ENCODE assay signal across 11 cellular contexts in genomic region chr2:12048551-12048950, GRCh38.
DNase-seq lines count a peak whose midpoint lies in the region; ATAC-seq and TF ChIP-seq lines count a peak whose summit lies in the region.
"Had no signal": no experiment of that assay in that cellular context is flagged by ENCODE, and none has a peak within 500 bp of the region (broad histone marks: within the 10 kb centered on the region; RNA-seq: fewer than 3 reads in every experiment).

No MANE protein-coding gene starts in this region.

- DNase-seq in activated naive CD4-positive, alpha-beta T cell treated with anti-CD3 and anti-CD28 coated beads for 36 hours: peak; percentile 14
- DNase-seq in activated naive CD4-positive, alpha-beta T cell (lab: John Stamatoyannopoulos, UW): no peak
- no peak for DNase-seq in cardiac fibroblast (ENCODE audit: low read depth in 2 of 2)
- DNase-seq in progenitor cell of endocrine pancreas (ENCODE audit: low spot score, unreplicated experiment): no peak
- DNase-seq in stimulated activated CD4-positive, alpha-beta T cell treated with anti-CD3 and anti-CD28 coated beads, Interleukin-12 subunit alpha, Interleukin-12 subunit beta, amount 100 ng/mL, for 4 hours: no peak
- no peak for DNase-seq in gastrocnemius medialis
- DNase-seq in NCI-H526 treated with DMSO at 0.1 percent for 48 hours (lab: John Stamatoyannopoulos, UW): no peak
- DNase-seq: amniotic stem cell, T-cell had no signal

- no peak overlapping the region for H3K27ac Mint-ChIP-seq in activated naive CD4-positive, alpha-beta T cell treated with anti-CD3 and anti-CD28 coated beads for 36 hours
- H3K27ac Mint-ChIP-seq in progenitor cell of endocrine pancreas: no peak overlapping the region

- H3K9me3 Mint-ChIP-seq in activated naive CD4-positive, alpha-beta T cell treated with anti-CD3 and anti-CD28 coated beads for 36 hours: no peaks in the 10 kb centered on the region
- peaks cover 2% of the 10 kb centered on the region for H3K9me3 Mint-ChIP-seq in progenitor cell of endocrine pancreas (ENCODE audit: low read depth)

- no peaks in the 10 kb centered on the region for H3K4me1 ChIP-seq in gastrocnemius medialis

- TF ChIP-seq RAD21 in Ishikawa (IDR thresholded peaks at IDR 0.05; ENCODE audit: low read depth): peak; percentile 39; the same call in 1 of the 2 replicates

- no peaks in the 10 kb centered on the region for H3K36me3 ChIP-seq in gastrocnemius medialis
- H3K36me3 ChIP-seq: thoracic aorta had no signal

- H3K4me1 Mint-ChIP-seq in activated naive CD4-positive, alpha-beta T cell treated with anti-CD3 and anti-CD28 coated beads for 36 hours (ENCODE audit: low read depth): peaks cover 47% of the 10 kb centered on the region
- H3K4me1 Mint-ChIP-seq in progenitor cell of endocrine pancreas (ENCODE audit: low read depth): no peaks in the 10 kb centered on the region

- no peak for TF ChIP-seq EP300 in Ishikawa (IDR thresholded peaks at IDR 0.05; ENCODE audit: borderline replicate concordance)

- in situ Hi-C loops in gastrocnemius medialis (cut with MboI; ENCODE audit: low sequenced_read_pairs in 4 of 4): no loop called here

- no peak overlapping the region for H3K4me3 Mint-ChIP-seq in activated naive CD4-positive, alpha-beta T cell treated with anti-CD3 and anti-CD28 coated beads for 36 hours
- no peak overlapping the region for H3K4me3 Mint-ChIP-seq in progenitor cell of endocrine pancreas (ENCODE audit: low read depth)
- H3K4me3 Mint-ChIP-seq: T-cell had no signal

- intact Hi-C loops in activated naive CD4-positive, alpha-beta T cell treated with anti-CD3 and anti-CD28 coated beads for 36 hours (cut with micrococcal nuclease): no loop called here
- intact Hi-C loops in gastrocnemius medialis (cut with DNase I; ENCODE audit: low total_unique reads): no loop called here

- CTCF ChIA-PET in activated naive CD4-positive, alpha-beta T cell treated with anti-CD3 and anti-CD28 coated beads for 36 hours (lab: Charles Lee): interaction anchor here (0.9 kb wide), 1 partner anchor 184 kb away, joined by 3 read pairs; no protein-coding TSS in a partner anchor

- H3K36me3 Mint-ChIP-seq in activated naive CD4-positive, alpha-beta T cell treated with anti-CD3 and anti-CD28 coated beads for 36 hours (ENCODE audit: low read depth): no peaks in the 10 kb centered on the region
- no peaks in the 10 kb centered on the region for H3K36me3 Mint-ChIP-seq in progenitor cell of endocrine pancreas (ENCODE audit: insufficient read depth)
- H3K36me3 Mint-ChIP-seq: T-cell had no signal

- ATAC-seq in gastrocnemius medialis: no peak
- ATAC-seq: T-cell had no signal

- H3K27me3 ChIP-seq in gastrocnemius medialis: no peaks in the 10 kb centered on the region

- H3K27me3 Mint-ChIP-seq in activated naive CD4-positive, alpha-beta T cell treated with anti-CD3 and anti-CD28 coated beads for 36 hours (ENCODE audit: low read depth): no peaks in the 10 kb centered on the region
- H3K27me3 Mint-ChIP-seq in progenitor cell of endocrine pancreas: peaks cover 3% of the 10 kb centered on the region
- H3K27me3 Mint-ChIP-seq: T-cell had no signal

- H3K9me3 ChIP-seq in gastrocnemius medialis: no peaks in the 10 kb centered on the region
- H3K9me3 ChIP-seq: thoracic aorta had no signal

- TF ChIP-seq CTCF in cardiac fibroblast (IDR thresholded peaks at IDR 0.05; ENCODE audit: low read depth, low read length): peak; percentile 17
- peak; percentile 40 for TF ChIP-seq CTCF in progenitor cell of endocrine pancreas (IDR thresholded peaks at IDR 0.05; ENCODE audit: unreplicated experiment)
- no peak for TF ChIP-seq CTCF in gastrocnemius medialis (IDR thresholded peaks at IDR 0.05 in 4 of 5, conservative IDR thresholded peaks at IDR 0.05 in 1 of 5)

- no peak overlapping the region for H3K27ac ChIP-seq in gastrocnemius medialis
- H3K27ac ChIP-seq: thoracic aorta had no signal

- H3K4me3 ChIP-seq in cardiac fibroblast (replicated peaks in 1 of 2; ENCODE audit: low read depth in 2 of 2, low read length in 2 of 2): no peak overlapping the region
- no peak overlapping the region for H3K4me3 ChIP-seq in gastrocnemius medialis
- H3K4me3 ChIP-seq: thoracic aorta had no signal

- no peak for TF ChIP-seq POLR2A in gastrocnemius medialis (IDR thresholded peaks at IDR 0.05)

TF ChIP-seq in Ishikawa, 13 proteins besides CTCF, POLR2A, EP300 and RAD21:
- TF ChIP-seq ZBTB7A (IDR thresholded peaks at IDR 0.05; ENCODE audit: low read depth): no peak
- no peak for TF ChIP-seq YY1 (IDR thresholded peaks at IDR 0.05; ENCODE audit: low read depth)
- TF ChIP-seq FOXM1 (IDR thresholded peaks at IDR 0.05; ENCODE audit: borderline replicate concordance, low read depth): no peak
- no peak for TF ChIP-seq CREB1 (IDR thresholded peaks at IDR 0.05; ENCODE audit: low read depth)
- TF ChIP-seq, protein P1, sequence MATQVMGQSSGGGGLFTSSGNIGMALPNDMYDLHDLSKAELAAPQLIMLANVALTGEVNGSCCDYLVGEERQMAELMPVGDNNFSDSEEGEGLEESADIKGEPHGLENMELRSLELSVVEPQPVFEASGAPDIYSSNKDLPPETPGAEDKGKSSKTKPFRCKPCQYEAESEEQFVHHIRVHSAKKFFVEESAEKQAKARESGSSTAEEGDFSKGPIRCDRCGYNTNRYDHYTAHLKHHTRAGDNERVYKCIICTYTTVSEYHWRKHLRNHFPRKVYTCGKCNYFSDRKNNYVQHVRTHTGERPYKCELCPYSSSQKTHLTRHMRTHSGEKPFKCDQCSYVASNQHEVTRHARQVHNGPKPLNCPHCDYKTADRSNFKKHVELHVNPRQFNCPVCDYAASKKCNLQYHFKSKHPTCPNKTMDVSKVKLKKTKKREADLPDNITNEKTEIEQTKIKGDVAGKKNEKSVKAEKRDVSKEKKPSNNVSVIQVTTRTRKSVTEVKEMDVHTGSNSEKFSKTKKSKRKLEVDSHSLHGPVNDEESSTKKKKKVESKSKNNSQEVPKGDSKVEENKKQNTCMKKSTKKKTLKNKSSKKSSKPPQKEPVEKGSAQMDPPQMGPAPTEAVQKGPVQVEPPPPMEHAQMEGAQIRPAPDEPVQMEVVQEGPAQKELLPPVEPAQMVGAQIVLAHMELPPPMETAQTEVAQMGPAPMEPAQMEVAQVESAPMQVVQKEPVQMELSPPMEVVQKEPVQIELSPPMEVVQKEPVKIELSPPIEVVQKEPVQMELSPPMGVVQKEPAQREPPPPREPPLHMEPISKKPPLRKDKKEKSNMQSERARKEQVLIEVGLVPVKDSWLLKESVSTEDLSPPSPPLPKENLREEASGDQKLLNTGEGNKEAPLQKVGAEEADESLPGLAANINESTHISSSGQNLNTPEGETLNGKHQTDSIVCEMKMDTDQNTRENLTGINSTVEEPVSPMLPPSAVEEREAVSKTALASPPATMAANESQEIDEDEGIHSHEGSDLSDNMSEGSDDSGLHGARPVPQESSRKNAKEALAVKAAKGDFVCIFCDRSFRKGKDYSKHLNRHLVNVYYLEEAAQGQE (IDR thresholded peaks at IDR 0.05; ENCODE audit: low read depth): no peak
- no peak for TF ChIP-seq NFIC (IDR thresholded peaks at IDR 0.05)
- no peak for TF ChIP-seq TCF12 (IDR thresholded peaks at IDR 0.05; ENCODE audit: low read depth)
- TF ChIP-seq TEAD4 (IDR thresholded peaks at IDR 0.05): no peak
- TF ChIP-seq USF1 (IDR thresholded peaks at IDR 0.05): no peak
- no peak for TF ChIP-seq TAF1 (IDR thresholded peaks at IDR 0.05; ENCODE audit: low read depth)
- TF ChIP-seq, protein P2, sequence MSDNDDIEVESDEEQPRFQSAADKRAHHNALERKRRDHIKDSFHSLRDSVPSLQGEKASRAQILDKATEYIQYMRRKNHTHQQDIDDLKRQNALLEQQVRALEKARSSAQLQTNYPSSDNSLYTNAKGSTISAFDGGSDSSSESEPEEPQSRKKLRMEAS (IDR thresholded peaks at IDR 0.05): no peak

Comparison
In these comparisons a context has a peak if more than half of its experiments do, and no peak if none do; other contexts are left out.
1. CTCF ChIP-seq: peak in cardiac fibroblast (single experiment) and progenitor cell of endocrine pancreas (single experiment); none in gastrocnemius medialis (0 of 5).